ENCODE assay signal across 22 cellular contexts in the genomic region with DNA sequence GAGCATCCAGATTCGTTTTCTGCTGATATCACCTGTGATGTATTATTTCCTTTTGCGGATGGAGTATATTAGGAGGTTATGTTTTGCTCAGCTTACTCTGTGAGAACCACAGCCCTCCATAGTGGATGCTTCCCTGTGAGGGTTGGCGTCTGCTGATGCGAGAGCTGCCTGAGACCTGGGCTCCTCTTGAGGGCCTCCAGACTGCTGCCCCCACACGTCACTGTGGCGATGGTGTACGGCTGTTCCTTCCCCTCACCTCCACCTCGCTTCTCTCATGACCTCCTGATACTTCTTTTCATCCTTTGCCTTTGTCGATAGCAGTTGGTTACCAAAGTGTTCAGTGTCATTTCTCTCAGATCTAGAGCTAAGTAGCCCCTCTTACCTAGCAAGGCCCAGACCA.
A peak's percentile ranks its signal among the peaks of the same experiment; 100 is the strongest.
DNase-seq lines count a peak whose midpoint lies in the region; ATAC-seq and TF ChIP-seq lines count a peak whose summit lies in the region.
"Had no signal": no experiment of that assay in that cellular context is flagged by ENCODE, and none has a peak within 500 bp of the region (broad histone marks: within the 10 kb centered on the region; RNA-seq: fewer than 3 reads in every experiment).

No MANE protein-coding gene starts in this region.

- peak overlapping the region; percentile 7; the same call in 1 of the 2 replicates for H3K27ac Mint-ChIP-seq in WTC11
- H3K27ac Mint-ChIP-seq in activated T-helper 17 cell treated with anti-CD3 and anti-CD28 coated beads, Interleukin-2, amount 50 U/mL, for 72 hours: peak overlapping the region; percentile 36
- no peak overlapping the region for H3K27ac Mint-ChIP-seq in osteocyte (ENCODE audit: unreplicated experiment)
- H3K27ac Mint-ChIP-seq in stimulated activated memory B cell treated with anti-CD40 and anti-IgM and Interleukin-4, amounts not matched to agents 10 μg/mL and 1 μg/mL and 100 μg/mL, for 72 hours: peak overlapping the region; percentile 10
- H3K27ac Mint-ChIP-seq: CD4-positive, alpha-beta T cell had no signal

- POLR2A ChIA-PET in WTC11 (lab: Charles Lee): no interaction called here

- H3K27me3 Mint-ChIP-seq in WTC11 (ENCODE audit: low read depth) (no peaks in the 10 kb centered on the region), osteocyte (ENCODE audit: unreplicated experiment) (no peaks in the 10 kb centered on the region)
- H3K27me3 Mint-ChIP-seq in activated T-helper 17 cell treated with anti-CD3 and anti-CD28 coated beads, Interleukin-2, amount 50 U/mL, for 72 hours: no peaks in the 10 kb centered on the region
- no peaks in the 10 kb centered on the region for H3K27me3 Mint-ChIP-seq in stimulated activated memory B cell treated with anti-CD40 and anti-IgM and Interleukin-4, amounts not matched to agents 10 μg/mL and 1 μg/mL and 100 μg/mL, for 72 hours
- H3K27me3 Mint-ChIP-seq: CD4-positive, alpha-beta T cell had no signal

- H3K27ac ChIP-seq in breast epithelium: no peak overlapping the region
- H3K27ac ChIP-seq: A549; BLaER1 treated with 17β-estradiol and CSF1 and Interleukin-3, amounts not matched to agents 10 nM and 100 nM; GM23248 had no signal

- no peak for ATAC-seq in WTC11
- no peak for ATAC-seq in activated T-helper 17 cell treated with anti-CD3 and anti-CD28 coated beads, Interleukin-2, amount 50 U/mL, for 72 hours (replicated peaks)
- ATAC-seq in stimulated activated memory B cell treated with anti-CD40 and anti-IgM and Interleukin-4, amounts not matched to agents 10 μg/mL and 1 μg/mL and 100 μg/mL, for 72 hours: no peak
- ATAC-seq: A549 had no signal

- DNase-seq in WTC11 (ENCODE audit: low spot score) (no peak), osteocyte (ENCODE audit: extremely low spot score, unreplicated experiment) (peak; percentile 59), breast epithelium (ENCODE audit: low spot score in 2 of 2) (no peak), EL (no peak)
- DNase-seq in activated CD4-positive, alpha-beta T cell treated with anti-CD3 and anti-CD28 coated beads, Interleukin-2, amount 50 U/mL, for 4 hours: no peak
- DNase-seq: 8988T; ACHN; AML-193; BE2C; Calu3; CD4-positive, alpha-beta T cell; CD8-positive, alpha-beta memory T cell; DMS53; DMS79 treated with DMSO at 0.1 percent for 48 hours; GM23248; H7; HCEC 1CT had no signal

- H3K36me3 ChIP-seq in breast epithelium: no peaks in the 10 kb centered on the region

- H3K4me3 ChIP-seq in breast epithelium: no peak overlapping the region
- H3K4me3 ChIP-seq: A549; BLaER1 treated with 17β-estradiol and CSF1 and Interleukin-3, amounts not matched to agents 10 nM and 100 nM; GM23248 had no signal

- H3K9me3 Mint-ChIP-seq in WTC11: peaks cover 6% of the 10 kb centered on the region
- no peaks in the 10 kb centered on the region for H3K9me3 Mint-ChIP-seq in activated T-helper 17 cell treated with anti-CD3 and anti-CD28 coated beads, Interleukin-2, amount 50 U/mL, for 72 hours
- H3K9me3 Mint-ChIP-seq in osteocyte (ENCODE audit: unreplicated experiment): no peaks in the 10 kb centered on the region
- H3K9me3 Mint-ChIP-seq in stimulated activated memory B cell treated with anti-CD40 and anti-IgM and Interleukin-4, amounts not matched to agents 10 μg/mL and 1 μg/mL and 100 μg/mL, for 72 hours: no peaks in the 10 kb centered on the region
- H3K9me3 Mint-ChIP-seq: CD4-positive, alpha-beta T cell; CD8-positive, alpha-beta memory T cell had no signal

- no peaks in the 10 kb centered on the region for H3K4me1 ChIP-seq in breast epithelium
- H3K4me1 ChIP-seq: A549, BE2C had no signal

- no peaks in the 10 kb centered on the region for H3K27me3 ChIP-seq in breast epithelium
- H3K27me3 ChIP-seq: BE2C; BLaER1 treated with 17β-estradiol and CSF1 and Interleukin-3, amounts not matched to agents 10 nM and 100 nM had no signal

- TF ChIP-seq CTCF in WTC11 (IDR thresholded peaks at IDR 0.05): no peak
- no peak for TF ChIP-seq CTCF in osteocyte (IDR thresholded peaks at IDR 0.05)
- no peak for TF ChIP-seq CTCF in breast epithelium (IDR thresholded peaks at IDR 0.05)

- H3K4me1 Mint-ChIP-seq in WTC11 (no peaks in the 10 kb centered on the region), osteocyte (ENCODE audit: unreplicated experiment) (no peaks in the 10 kb centered on the region)
- peaks cover 7% of the 10 kb centered on the region for H3K4me1 Mint-ChIP-seq in activated T-helper 17 cell treated with anti-CD3 and anti-CD28 coated beads, Interleukin-2, amount 50 U/mL, for 72 hours
- peaks cover 6% of the 10 kb centered on the region for H3K4me1 Mint-ChIP-seq in stimulated activated memory B cell treated with anti-CD40 and anti-IgM and Interleukin-4, amounts not matched to agents 10 μg/mL and 1 μg/mL and 100 μg/mL, for 72 hours
- H3K4me1 Mint-ChIP-seq: CD14-positive monocyte had no signal

- CTCF ChIA-PET in WTC11 (lab: Charles Lee): interaction anchor here (1.8 kb wide), 1 partner anchor 12 kb away, joined by 4 read pairs; no protein-coding TSS in a partner anchor

- intact Hi-C loops in breast epithelium (cut with DNase I; ENCODE audit: low total_unique reads): no loop called here

- no peak for TF ChIP-seq POLR2A in breast epithelium (IDR thresholded peaks at IDR 0.05)

- no peak overlapping the region for H3K4me3 Mint-ChIP-seq in WTC11
- H3K4me3 Mint-ChIP-seq in activated T-helper 17 cell treated with anti-CD3 and anti-CD28 coated beads, Interleukin-2, amount 50 U/mL, for 72 hours: no peak overlapping the region
- H3K4me3 Mint-ChIP-seq in osteocyte (ENCODE audit: unreplicated experiment): no peak overlapping the region
- H3K4me3 Mint-ChIP-seq in stimulated activated memory B cell treated with anti-CD40 and anti-IgM and Interleukin-4, amounts not matched to agents 10 μg/mL and 1 μg/mL and 100 μg/mL, for 72 hours: no peak overlapping the region
- H3K4me3 Mint-ChIP-seq: CD14-positive monocyte; CD4-positive, alpha-beta T cell; CD8-positive, alpha-beta memory T cell had no signal

- no peaks in the 10 kb centered on the region for H3K9me3 ChIP-seq in breast epithelium
- H3K9me3 ChIP-seq: A549; BE2C; BLaER1 treated with 17β-estradiol and CSF1 and Interleukin-3, amounts not matched to agents 10 nM and 100 nM had no signal

- H3K36me3 Mint-ChIP-seq in WTC11 (peaks cover 41% of the 10 kb centered on the region), osteocyte (ENCODE audit: unreplicated experiment) (peaks cover 39% of the 10 kb centered on the region)
- peaks cover 95% of the 10 kb centered on the region for H3K36me3 Mint-ChIP-seq in activated T-helper 17 cell treated with anti-CD3 and anti-CD28 coated beads, Interleukin-2, amount 50 U/mL, for 72 hours (ENCODE audit: low read depth)
- H3K36me3 Mint-ChIP-seq in stimulated activated memory B cell treated with anti-CD40 and anti-IgM and Interleukin-4, amounts not matched to agents 10 μg/mL and 1 μg/mL and 100 μg/mL, for 72 hours: peaks cover 64% of the 10 kb centered on the region

TF ChIP-seq in WTC11, 78 proteins besides CTCF, POLR2A, EP300 and RAD21:
- TF ChIP-seq ETV6 (CRISPR knock-in tag; IDR thresholded peaks at IDR 0.05) (no peak), TEAD1 (CRISPR knock-in tag; IDR thresholded peaks at IDR 0.05) (no peak), RORB (CRISPR knock-in tag; IDR thresholded peaks at IDR 0.05) (no peak), NR3C1 (CRISPR knock-in tag; conservative IDR thresholded peaks at IDR 0.05; ENCODE audit: low read depth) (no peak)
- TF ChIP-seq, protein P1, sequence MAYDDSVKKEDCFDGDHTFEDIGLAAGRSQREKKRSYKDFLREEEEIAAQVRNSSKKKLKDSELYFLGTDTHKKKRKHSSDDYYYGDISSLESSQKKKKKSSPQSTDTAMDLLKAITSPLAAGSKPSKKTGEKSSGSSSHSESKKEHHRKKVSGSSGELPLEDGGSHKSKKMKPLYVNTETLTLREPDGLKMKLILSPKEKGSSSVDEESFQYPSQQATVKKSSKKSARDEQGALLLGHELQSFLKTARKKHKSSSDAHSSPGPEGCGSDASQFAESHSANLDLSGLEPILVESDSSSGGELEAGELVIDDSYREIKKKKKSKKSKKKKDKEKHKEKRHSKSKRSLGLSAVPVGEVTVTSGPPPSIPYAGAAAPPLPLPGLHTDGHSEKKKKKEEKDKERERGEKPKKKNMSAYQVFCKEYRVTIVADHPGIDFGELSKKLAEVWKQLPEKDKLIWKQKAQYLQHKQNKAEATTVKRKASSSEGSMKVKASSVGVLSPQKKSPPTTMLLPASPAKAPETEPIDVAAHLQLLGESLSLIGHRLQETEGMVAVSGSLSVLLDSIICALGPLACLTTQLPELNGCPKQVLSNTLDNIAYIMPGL (CRISPR knock-in tag; IDR thresholded peaks at IDR 0.05): no peak
